ENCODE assay signal across 1 cellular context in the genomic region with DNA sequence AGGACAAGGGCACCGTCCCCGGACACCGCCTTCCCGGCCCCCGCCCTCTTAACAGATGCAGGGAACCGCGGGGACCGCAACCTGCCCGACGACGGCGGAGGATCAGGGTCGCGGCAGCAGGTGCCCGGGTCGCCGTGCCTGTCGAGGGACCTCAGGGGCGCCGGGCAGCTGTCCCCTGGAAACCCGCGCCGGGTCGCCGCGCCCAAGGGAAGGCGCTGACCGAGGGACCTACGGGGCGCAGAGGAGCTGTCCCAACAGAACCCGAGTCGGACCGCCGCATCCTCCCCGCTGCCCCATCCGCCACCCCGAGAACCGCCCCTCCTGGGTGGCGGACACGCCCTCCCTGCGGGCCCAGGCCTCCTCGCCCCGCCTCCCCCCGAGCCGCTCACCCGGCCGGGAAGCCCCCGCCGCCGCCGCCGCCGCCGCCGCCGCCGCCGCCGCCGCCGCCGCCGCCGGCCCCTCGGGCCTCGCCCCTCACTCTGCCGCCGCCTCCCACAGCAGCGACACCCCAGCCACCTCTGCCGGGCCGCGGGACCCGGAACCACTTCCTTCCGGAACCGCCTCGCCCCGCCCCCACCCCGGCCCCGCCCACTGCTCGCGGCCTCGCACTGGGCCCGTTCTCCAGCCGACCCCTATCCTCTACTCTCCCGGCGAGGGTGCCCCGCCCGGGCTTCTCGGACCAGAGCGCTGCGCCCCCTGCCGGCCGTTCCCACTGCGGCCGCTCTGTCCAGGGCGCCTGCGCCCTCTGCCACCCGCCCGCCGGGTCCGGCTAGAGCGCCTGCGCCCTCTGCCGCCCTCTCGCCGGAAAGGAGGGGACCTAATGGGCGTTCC.
TF ChIP-seq lines count a peak whose summit lies in the region.

TSS of gene BCLAF3 (minus strand) at position 543 of the 831 bp plus-strand sequence. CDS start 20,797 bp downstream, outside the sequence.

TF ChIP-seq in HepG2, 621 proteins besides CTCF, POLR2A, EP300 and RAD21 (continued from another document and continues in another):
- TF ChIP-seq ZNF609 (CRISPR knock-in tag; IDR thresholded peaks at IDR 0.05; ENCODE audit: borderline replicate concordance) (no peak), ZNF660 (CRISPR knock-in tag; IDR thresholded peaks at IDR 0.05; ENCODE audit: borderline replicate concordance, low read depth) (no peak), U2AF2 (IDR thresholded peaks at IDR 0.05; ENCODE audit: low read depth, low read length) (no peak), GFI1 (CRISPR knock-in tag; IDR thresholded peaks at IDR 0.05; ENCODE audit: borderline replicate concordance) (no peak), SAP130 (CRISPR knock-in tag; IDR thresholded peaks at IDR 0.05; ENCODE audit: low read depth) (peak; percentile 25; the same call in 1 of the 2 replicates), HDAC2 (CRISPR knock-in tag; IDR thresholded peaks at IDR 0.05) (no peak), SAFB2 (CRISPR knock-in tag; IDR thresholded peaks at IDR 0.05; ENCODE audit: borderline replicate concordance, low read depth) (no peak), CENPX (CRISPR knock-in tag; IDR thresholded peaks at IDR 0.05) (no peak), FOSL2 (CRISPR knock-in tag; IDR thresholded peaks at IDR 0.05) (no peak), ZNF782 (CRISPR knock-in tag; IDR thresholded peaks at IDR 0.05; ENCODE audit: borderline replicate concordance) (no peak), PRPF4 (IDR thresholded peaks at IDR 0.05; ENCODE audit: low read depth, low read length, poor library complexity, severe bottlenecking) (no peak), ZNF512 (CRISPR knock-in tag; IDR thresholded peaks at IDR 0.05) (no peak), ZBTB4 (CRISPR knock-in tag; IDR thresholded peaks at IDR 0.05; ENCODE audit: borderline replicate concordance) (no peak), MAFG (CRISPR knock-in tag; IDR thresholded peaks at IDR 0.05) (no peak), ZFP36 (IDR thresholded peaks at IDR 0.05; ENCODE audit: borderline replicate concordance, low read depth, low read length, partially characterized antibody) (no peak), HMGA1 (CRISPR knock-in tag; conservative IDR thresholded peaks at IDR 0.05) (no peak), MED13 (CRISPR knock-in tag; IDR thresholded peaks at IDR 0.05) (no peak), ZUFSP (CRISPR knock-in tag; IDR thresholded peaks at IDR 0.05; ENCODE audit: borderline replicate concordance) (no peak), RARG (CRISPR knock-in tag; IDR thresholded peaks at IDR 0.05; ENCODE audit: low read depth) (no peak), ZNF350 (CRISPR knock-in tag; IDR thresholded peaks at IDR 0.05; ENCODE audit: borderline replicate concordance, low read depth) (0 out of 2 replicates have a peak, but pooled peaks have one; percentile 18), IKZF1 (IDR thresholded peaks at IDR 0.05) (no peak), FOXO1 (CRISPR knock-in tag; IDR thresholded peaks at IDR 0.05) (no peak), ZNF674 (CRISPR knock-in tag; IDR thresholded peaks at IDR 0.05; ENCODE audit: low read depth) (no peak), ISX (CRISPR knock-in tag; conservative IDR thresholded peaks at IDR 0.05) (no peak), ZNF276 (CRISPR knock-in tag; IDR thresholded peaks at IDR 0.05; ENCODE audit: low read depth) (no peak), KAT8 (CRISPR knock-in tag; IDR thresholded peaks at IDR 0.05) (0 out of 2 replicates have a peak, but pooled peaks have one; percentile 27), IKZF4 (CRISPR knock-in tag; IDR thresholded peaks at IDR 0.05; ENCODE audit: borderline replicate concordance, low read depth, not compliant biosample characterization) (no peak), PHF20 (CRISPR knock-in tag; IDR thresholded peaks at IDR 0.05) (peak; percentile 41; the same call in 1 of the 2 replicates), XRCC5 (optimal IDR thresholded peaks at IDR 0.05; ENCODE audit: low read length) (peak; percentile 24), GZF1 (CRISPR knock-in tag; IDR thresholded peaks at IDR 0.05) (no peak)
- TF ChIP-seq, protein P1, sequence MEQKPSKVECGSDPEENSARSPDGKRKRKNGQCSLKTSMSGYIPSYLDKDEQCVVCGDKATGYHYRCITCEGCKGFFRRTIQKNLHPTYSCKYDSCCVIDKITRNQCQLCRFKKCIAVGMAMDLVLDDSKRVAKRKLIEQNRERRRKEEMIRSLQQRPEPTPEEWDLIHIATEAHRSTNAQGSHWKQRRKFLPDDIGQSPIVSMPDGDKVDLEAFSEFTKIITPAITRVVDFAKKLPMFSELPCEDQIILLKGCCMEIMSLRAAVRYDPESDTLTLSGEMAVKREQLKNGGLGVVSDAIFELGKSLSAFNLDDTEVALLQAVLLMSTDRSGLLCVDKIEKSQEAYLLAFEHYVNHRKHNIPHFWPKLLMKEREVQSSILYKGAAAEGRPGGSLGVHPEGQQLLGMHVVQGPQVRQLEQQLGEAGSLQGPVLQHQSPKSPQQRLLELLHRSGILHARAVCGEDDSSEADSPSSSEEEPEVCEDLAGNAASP (CRISPR knock-in tag; IDR thresholded peaks at IDR 0.05; ENCODE audit: borderline replicate concordance): no peak
- TF ChIP-seq, protein P2, sequence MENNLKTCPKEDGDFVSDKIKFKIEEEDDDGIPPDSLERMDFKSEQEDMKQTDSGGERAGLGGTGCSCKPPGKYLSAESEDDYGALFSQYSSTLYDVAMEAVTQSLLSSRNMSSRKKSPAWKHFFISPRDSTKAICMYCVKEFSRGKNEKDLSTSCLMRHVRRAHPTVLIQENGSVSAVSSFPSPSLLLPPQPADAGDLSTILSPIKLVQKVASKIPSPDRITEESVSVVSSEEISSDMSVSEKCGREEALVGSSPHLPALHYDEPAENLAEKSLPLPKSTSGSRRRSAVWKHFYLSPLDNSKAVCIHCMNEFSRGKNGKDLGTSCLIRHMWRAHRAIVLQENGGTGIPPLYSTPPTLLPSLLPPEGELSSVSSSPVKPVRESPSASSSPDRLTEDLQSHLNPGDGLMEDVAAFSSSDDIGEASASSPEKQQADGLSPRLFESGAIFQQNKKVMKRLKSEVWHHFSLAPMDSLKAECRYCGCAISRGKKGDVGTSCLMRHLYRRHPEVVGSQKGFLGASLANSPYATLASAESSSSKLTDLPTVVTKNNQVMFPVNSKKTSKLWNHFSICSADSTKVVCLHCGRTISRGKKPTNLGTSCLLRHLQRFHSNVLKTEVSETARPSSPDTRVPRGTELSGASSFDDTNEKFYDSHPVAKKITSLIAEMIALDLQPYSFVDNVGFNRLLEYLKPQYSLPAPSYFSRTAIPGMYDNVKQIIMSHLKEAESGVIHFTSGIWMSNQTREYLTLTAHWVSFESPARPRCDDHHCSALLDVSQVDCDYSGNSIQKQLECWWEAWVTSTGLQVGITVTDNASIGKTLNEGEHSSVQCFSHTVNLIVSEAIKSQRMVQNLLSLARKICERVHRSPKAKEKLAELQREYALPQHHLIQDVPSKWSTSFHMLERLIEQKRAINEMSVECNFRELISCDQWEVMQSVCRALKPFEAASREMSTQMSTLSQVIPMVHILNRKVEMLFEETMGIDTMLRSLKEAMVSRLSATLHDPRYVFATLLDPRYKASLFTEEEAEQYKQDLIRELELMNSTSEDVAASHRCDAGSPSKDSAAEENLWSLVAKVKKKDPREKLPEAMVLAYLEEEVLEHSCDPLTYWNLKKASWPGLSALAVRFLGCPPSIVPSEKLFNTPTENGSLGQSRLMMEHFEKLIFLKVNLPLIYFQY (CRISPR knock-in tag; IDR thresholded peaks at IDR 0.05; ENCODE audit: borderline replicate concordance): no peak
- TF ChIP-seq, protein P3, sequence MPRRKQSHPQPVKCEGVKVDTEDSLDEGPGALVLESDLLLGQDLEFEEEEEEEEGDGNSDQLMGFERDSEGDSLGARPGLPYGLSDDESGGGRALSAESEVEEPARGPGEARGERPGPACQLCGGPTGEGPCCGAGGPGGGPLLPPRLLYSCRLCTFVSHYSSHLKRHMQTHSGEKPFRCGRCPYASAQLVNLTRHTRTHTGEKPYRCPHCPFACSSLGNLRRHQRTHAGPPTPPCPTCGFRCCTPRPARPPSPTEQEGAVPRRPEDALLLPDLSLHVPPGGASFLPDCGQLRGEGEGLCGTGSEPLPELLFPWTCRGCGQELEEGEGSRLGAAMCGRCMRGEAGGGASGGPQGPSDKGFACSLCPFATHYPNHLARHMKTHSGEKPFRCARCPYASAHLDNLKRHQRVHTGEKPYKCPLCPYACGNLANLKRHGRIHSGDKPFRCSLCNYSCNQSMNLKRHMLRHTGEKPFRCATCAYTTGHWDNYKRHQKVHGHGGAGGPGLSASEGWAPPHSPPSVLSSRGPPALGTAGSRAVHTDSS (CRISPR knock-in tag; conservative IDR thresholded peaks at IDR 0.05): no peak
